Comparison of ENCODE assay signal across 1 cellular context in the genomic region with DNA sequence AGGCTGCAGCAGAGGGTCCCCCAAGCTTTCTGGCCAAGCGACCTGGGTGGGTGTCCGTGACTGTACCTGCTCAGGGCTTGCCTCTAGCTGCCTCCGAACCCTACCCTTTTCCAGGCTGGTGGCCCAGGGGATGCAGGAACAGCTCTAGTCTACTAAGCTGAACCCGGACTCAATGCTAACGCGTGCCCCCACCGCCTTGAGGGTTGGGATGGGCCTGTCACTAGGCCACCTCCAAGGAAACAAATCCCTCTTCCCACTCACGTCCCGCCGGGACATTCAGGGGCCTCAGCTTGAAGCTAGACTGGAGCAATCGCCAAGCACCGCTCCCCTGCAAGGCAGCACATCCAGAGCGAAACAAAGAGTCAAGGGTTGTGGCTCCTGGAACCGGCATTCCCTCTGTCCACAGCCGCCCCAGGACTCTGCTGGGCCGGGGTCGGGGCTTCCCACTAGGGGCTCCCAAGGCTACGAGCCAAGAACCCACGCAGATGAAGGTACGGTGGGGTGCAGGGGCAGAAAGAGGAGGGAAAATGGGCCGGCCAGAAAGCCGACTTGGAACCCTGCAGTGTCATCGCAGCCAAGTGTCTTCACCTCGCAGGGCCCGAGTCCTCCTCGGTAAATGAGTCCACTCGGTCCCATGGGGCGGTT.
TF ChIP-seq lines count a peak whose summit lies in the region.

No MANE protein-coding gene starts in this region.

TF ChIP-seq in HEK293, 187 proteins besides CTCF, POLR2A, EP300 and RAD21 (continued from another document):
- TF ChIP-seq, protein P1, sequence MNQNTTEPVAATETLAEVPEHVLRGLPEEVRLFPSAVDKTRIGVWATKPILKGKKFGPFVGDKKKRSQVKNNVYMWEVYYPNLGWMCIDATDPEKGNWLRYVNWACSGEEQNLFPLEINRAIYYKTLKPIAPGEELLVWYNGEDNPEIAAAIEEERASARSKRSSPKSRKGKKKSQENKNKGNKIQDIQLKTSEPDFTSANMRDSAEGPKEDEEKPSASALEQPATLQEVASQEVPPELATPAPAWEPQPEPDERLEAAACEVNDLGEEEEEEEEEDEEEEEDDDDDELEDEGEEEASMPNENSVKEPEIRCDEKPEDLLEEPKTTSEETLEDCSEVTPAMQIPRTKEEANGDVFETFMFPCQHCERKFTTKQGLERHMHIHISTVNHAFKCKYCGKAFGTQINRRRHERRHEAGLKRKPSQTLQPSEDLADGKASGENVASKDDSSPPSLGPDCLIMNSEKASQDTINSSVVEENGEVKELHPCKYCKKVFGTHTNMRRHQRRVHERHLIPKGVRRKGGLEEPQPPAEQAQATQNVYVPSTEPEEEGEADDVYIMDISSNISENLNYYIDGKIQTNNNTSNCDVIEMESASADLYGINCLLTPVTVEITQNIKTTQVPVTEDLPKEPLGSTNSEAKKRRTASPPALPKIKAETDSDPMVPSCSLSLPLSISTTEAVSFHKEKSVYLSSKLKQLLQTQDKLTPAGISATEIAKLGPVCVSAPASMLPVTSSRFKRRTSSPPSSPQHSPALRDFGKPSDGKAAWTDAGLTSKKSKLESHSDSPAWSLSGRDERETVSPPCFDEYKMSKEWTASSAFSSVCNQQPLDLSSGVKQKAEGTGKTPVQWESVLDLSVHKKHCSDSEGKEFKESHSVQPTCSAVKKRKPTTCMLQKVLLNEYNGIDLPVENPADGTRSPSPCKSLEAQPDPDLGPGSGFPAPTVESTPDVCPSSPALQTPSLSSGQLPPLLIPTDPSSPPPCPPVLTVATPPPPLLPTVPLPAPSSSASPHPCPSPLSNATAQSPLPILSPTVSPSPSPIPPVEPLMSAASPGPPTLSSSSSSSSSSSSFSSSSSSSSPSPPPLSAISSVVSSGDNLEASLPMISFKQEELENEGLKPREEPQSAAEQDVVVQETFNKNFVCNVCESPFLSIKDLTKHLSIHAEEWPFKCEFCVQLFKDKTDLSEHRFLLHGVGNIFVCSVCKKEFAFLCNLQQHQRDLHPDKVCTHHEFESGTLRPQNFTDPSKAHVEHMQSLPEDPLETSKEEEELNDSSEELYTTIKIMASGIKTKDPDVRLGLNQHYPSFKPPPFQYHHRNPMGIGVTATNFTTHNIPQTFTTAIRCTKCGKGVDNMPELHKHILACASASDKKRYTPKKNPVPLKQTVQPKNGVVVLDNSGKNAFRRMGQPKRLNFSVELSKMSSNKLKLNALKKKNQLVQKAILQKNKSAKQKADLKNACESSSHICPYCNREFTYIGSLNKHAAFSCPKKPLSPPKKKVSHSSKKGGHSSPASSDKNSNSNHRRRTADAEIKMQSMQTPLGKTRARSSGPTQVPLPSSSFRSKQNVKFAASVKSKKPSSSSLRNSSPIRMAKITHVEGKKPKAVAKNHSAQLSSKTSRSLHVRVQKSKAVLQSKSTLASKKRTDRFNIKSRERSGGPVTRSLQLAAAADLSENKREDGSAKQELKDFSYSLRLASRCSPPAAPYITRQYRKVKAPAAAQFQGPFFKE (tag by site-specific recombination; IDR thresholded peaks at IDR 0.05; ENCODE audit: borderline replicate concordance), result no peak
- TF ChIP-seq, protein P2, sequence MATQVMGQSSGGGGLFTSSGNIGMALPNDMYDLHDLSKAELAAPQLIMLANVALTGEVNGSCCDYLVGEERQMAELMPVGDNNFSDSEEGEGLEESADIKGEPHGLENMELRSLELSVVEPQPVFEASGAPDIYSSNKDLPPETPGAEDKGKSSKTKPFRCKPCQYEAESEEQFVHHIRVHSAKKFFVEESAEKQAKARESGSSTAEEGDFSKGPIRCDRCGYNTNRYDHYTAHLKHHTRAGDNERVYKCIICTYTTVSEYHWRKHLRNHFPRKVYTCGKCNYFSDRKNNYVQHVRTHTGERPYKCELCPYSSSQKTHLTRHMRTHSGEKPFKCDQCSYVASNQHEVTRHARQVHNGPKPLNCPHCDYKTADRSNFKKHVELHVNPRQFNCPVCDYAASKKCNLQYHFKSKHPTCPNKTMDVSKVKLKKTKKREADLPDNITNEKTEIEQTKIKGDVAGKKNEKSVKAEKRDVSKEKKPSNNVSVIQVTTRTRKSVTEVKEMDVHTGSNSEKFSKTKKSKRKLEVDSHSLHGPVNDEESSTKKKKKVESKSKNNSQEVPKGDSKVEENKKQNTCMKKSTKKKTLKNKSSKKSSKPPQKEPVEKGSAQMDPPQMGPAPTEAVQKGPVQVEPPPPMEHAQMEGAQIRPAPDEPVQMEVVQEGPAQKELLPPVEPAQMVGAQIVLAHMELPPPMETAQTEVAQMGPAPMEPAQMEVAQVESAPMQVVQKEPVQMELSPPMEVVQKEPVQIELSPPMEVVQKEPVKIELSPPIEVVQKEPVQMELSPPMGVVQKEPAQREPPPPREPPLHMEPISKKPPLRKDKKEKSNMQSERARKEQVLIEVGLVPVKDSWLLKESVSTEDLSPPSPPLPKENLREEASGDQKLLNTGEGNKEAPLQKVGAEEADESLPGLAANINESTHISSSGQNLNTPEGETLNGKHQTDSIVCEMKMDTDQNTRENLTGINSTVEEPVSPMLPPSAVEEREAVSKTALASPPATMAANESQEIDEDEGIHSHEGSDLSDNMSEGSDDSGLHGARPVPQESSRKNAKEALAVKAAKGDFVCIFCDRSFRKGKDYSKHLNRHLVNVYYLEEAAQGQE (tag by site-specific recombination; IDR thresholded peaks at IDR 0.05), result no peak
- TF ChIP-seq ZNF19 (tag by site-specific recombination; IDR thresholded peaks at IDR 0.05; ENCODE audit: low read depth) (no peak), ZNF10 (tag by site-specific recombination; IDR thresholded peaks at IDR 0.05) (no peak), ZNF311 (tag by site-specific recombination; IDR thresholded peaks at IDR 0.05; ENCODE audit: borderline replicate concordance) (no peak), ZNF473 (tag by site-specific recombination; IDR thresholded peaks at IDR 0.05) (no peak), ZIC2 (tag by site-specific recombination; IDR thresholded peaks at IDR 0.05) (peak; percentile 70), ZNF560 (tag by site-specific recombination; IDR thresholded peaks at IDR 0.05; ENCODE audit: borderline replicate concordance) (no peak), ZXDB (tag by site-specific recombination; IDR thresholded peaks at IDR 0.05) (peak; percentile 11; the same call in 1 of the 2 replicates), RBAK (tag by site-specific recombination; IDR thresholded peaks at IDR 0.05) (no peak)
- TF ChIP-seq, protein P3, sequence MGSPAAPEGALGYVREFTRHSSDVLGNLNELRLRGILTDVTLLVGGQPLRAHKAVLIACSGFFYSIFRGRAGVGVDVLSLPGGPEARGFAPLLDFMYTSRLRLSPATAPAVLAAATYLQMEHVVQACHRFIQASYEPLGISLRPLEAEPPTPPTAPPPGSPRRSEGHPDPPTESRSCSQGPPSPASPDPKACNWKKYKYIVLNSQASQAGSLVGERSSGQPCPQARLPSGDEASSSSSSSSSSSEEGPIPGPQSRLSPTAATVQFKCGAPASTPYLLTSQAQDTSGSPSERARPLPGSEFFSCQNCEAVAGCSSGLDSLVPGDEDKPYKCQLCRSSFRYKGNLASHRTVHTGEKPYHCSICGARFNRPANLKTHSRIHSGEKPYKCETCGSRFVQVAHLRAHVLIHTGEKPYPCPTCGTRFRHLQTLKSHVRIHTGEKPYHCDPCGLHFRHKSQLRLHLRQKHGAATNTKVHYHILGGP (tag by site-specific recombination; IDR thresholded peaks at IDR 0.05), result no peak
- TF ChIP-seq, protein P4, sequence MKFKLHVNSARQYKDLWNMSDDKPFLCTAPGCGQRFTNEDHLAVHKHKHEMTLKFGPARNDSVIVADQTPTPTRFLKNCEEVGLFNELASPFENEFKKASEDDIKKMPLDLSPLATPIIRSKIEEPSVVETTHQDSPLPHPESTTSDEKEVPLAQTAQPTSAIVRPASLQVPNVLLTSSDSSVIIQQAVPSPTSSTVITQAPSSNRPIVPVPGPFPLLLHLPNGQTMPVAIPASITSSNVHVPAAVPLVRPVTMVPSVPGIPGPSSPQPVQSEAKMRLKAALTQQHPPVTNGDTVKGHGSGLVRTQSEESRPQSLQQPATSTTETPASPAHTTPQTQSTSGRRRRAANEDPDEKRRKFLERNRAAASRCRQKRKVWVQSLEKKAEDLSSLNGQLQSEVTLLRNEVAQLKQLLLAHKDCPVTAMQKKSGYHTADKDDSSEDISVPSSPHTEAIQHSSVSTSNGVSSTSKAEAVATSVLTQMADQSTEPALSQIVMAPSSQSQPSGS (tag by site-specific recombination; IDR thresholded peaks at IDR 0.05; ENCODE audit: low read depth), result no peak
